1 cellular context compared by ENCODE assay signal in genomic region chr5:131194725-131195124, GRCh38.
TF ChIP-seq lines count a peak whose summit lies in the region.

No MANE protein-coding gene starts in this region.

TF ChIP-seq in WTC11, 78 proteins besides CTCF, POLR2A, EP300 and RAD21 (continued from another document):
- TF ChIP-seq USF1 (CRISPR knock-in tag; IDR thresholded peaks at IDR 0.05) = no peak
- no peak for TF ChIP-seq ETV6 (CRISPR knock-in tag; IDR thresholded peaks at IDR 0.05)
- no peak for TF ChIP-seq PRRX2 (CRISPR knock-in tag; IDR thresholded peaks at IDR 0.05)
- TF ChIP-seq IRF2 (CRISPR knock-in tag; IDR thresholded peaks at IDR 0.05; ENCODE audit: borderline replicate concordance, low read depth) = no peak
